In genomic region chr16:62644030-62644812, GRCh38 we compare ENCODE assay signal across 23 cellular contexts.
"Had no signal": no experiment of that assay in that cellular context is flagged by ENCODE, and none has a peak within 500 bp of the region (broad histone marks: within the 10 kb centered on the region; RNA-seq: fewer than 3 reads in every experiment).

No MANE protein-coding gene starts in this region.

- H3K27ac ChIP-seq: KMS-11, RWPE1 had no signal

- H3K27ac Mint-ChIP-seq: activated CD8-positive, alpha-beta T cell treated with anti-CD3 and anti-CD28 coated beads, Interleukin-2, amount 10 ng/mL, durations not matched to agents 7 days and 5 days; activated naive CD4-positive, alpha-beta T cell treated with anti-CD3 and anti-CD28 coated beads, Interleukin-2, amount 10 ng/mL, durations not matched to agents 7 days and 5 days; activated naive CD8-positive, alpha-beta T cell treated with anti-CD3 and anti-CD28 coated beads for 36 hours; activated T-helper 17 cell treated with anti-CD3 and anti-CD28 coated beads, Interleukin-2, amount 50 U/mL, for 72 hours; T-helper 1 cell treated with Interleukin-12 subunit alpha and Interleukin-12 subunit beta and Interleukin-4 antibody, amounts not matched to agents 30 μg/mL and 1 μg/mL, for 36 hours had no signal

- H3K27me3 Mint-ChIP-seq: activated naive CD4-positive, alpha-beta T cell treated with anti-CD3 and anti-CD28 coated beads, Interleukin-2, amount 10 ng/mL, durations not matched to agents 7 days and 5 days; activated naive CD8-positive, alpha-beta T cell treated with anti-CD3 and anti-CD28 coated beads for 36 hours; activated T-helper 17 cell treated with anti-CD3 and anti-CD28 coated beads, Interleukin-2, amount 50 U/mL, for 72 hours had no signal

- H3K9ac ChIP-seq: KMS-11 had no signal

- H3K4me3 Mint-ChIP-seq: activated CD8-positive, alpha-beta T cell treated with anti-CD3 and anti-CD28 coated beads, Interleukin-2, amount 10 ng/mL, durations not matched to agents 7 days and 5 days; activated naive CD4-positive, alpha-beta T cell treated with anti-CD3 and anti-CD28 coated beads, Interleukin-2, amount 10 ng/mL, durations not matched to agents 7 days and 5 days; activated naive CD8-positive, alpha-beta T cell treated with anti-CD3 and anti-CD28 coated beads for 36 hours; activated T-cell treated with anti-CD3 and anti-CD28 coated beads, Interleukin-2, amount 50 U/mL, for 4 hours; activated T-helper 17 cell treated with anti-CD3 and anti-CD28 coated beads, Interleukin-2, amount 50 U/mL, for 72 hours; T-helper 1 cell treated with Interleukin-12 subunit alpha and Interleukin-12 subunit beta and Interleukin-4 antibody, amounts not matched to agents 30 μg/mL and 1 μg/mL, for 36 hours had no signal

- H3K36me3 Mint-ChIP-seq: activated naive CD4-positive, alpha-beta T cell treated with anti-CD3 and anti-CD28 coated beads, Interleukin-2, amount 10 ng/mL, durations not matched to agents 7 days and 5 days; activated naive CD8-positive, alpha-beta T cell treated with anti-CD3 and anti-CD28 coated beads for 36 hours had no signal

- H3K4me2 ChIP-seq: KMS-11 had no signal

- ATAC-seq: activated CD4-positive, CD25-positive, alpha-beta regulatory T cell treated with anti-CD3 and anti-CD28 coated beads, Interleukin-2, amount 50 U/mL, for 24 hours; activated CD8-positive, alpha-beta T cell treated with anti-CD3 and anti-CD28 coated beads, Interleukin-2, amount 10 ng/mL, durations not matched to agents 7 days and 5 days; activated T-cell treated with anti-CD3 and anti-CD28 coated beads, Interleukin-2, amount 50 U/mL, for 4 hours; activated T-helper 17 cell treated with anti-CD3 and anti-CD28 coated beads, Interleukin-2, amount 50 U/mL, for 72 hours had no signal

- DNase-seq: activated CD4-positive, alpha-beta T cell treated with anti-CD3 and anti-CD28 coated beads for 48 hours; activated CD4-positive, alpha-beta T cell treated with anti-CD3 and anti-CD28 coated beads, Interleukin-2, amount 50 U/mL, for 4 hours; activated CD8-positive, alpha-beta T cell treated with anti-CD3 and anti-CD28 coated beads, Interleukin-2, amount 10 ng/mL, durations not matched to agents 7 days and 5 days; activated gamma-delta T cell treated with Interleukin-2 at 50 U/mL for 16 hours; activated naive CD4-positive, alpha-beta T cell treated with anti-CD3 and anti-CD28 coated beads, Interleukin-2, amount 10 ng/mL, durations not matched to agents 7 days and 5 days; activated naive CD8-positive, alpha-beta T cell treated with anti-CD3 and anti-CD28 coated beads for 36 hours; activated T-cell treated with anti-CD3 and anti-CD28 coated beads, Interleukin-2, amount 50 U/mL, for 4 hours; caudate nucleus; NCI-H1092; NCI-H1417; NCI-H1694; NCI-H2029; NCI-H2107; NCI-H345; NCI-H510A; NCI-H526 treated with DMSO at 0.1 percent for 48 hours; NCI-H82; SHP77 treated with DMSO at 0.1 percent for 48 hours had no signal

- H3K4me1 Mint-ChIP-seq: activated naive CD8-positive, alpha-beta T cell treated with anti-CD3 and anti-CD28 coated beads for 36 hours; activated T-helper 17 cell treated with anti-CD3 and anti-CD28 coated beads, Interleukin-2, amount 50 U/mL, for 72 hours had no signal
